Comparison of ENCODE assay signal across 1 cellular context in the genomic region with DNA sequence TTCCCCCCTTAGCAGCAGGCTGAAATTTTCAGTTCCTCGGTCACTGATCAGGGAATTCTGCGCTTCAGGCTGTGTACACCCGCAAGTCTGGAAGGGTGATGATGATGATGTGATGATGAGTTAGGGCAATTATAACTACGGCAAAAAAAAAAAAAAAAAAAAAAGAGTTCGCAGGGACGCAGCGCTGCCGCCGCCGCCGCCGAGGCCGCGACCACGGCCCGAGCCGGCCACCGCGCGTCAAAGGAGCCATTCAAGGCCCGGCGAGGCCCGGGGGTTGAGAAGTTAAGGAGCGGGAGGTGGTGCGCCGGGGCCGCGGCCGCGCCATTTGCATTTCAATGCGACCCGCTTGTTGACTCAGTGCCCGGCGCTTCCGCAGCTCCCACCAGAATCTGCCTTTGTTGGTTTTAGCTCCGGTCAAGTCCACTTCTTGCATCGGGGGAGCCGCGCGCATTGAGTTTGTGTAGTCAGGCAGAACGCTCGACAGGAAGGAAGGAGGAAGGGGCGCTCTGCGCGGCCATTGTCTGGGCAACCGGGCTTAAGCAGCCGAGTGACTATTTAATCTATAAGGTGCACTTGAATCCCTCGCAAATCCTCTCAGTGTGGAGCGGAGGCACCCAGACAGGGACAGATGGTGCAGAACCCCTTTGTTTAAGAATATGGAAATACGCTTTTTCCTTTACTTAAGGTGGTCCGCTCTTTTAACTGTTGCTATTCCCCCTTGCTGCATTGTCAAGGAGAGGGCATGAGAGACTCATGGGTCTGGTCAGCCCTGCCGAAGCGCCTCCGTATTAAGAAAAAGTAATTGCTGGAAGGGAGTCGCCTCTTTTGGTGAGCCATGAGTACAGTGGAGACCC.
TF ChIP-seq lines count a peak whose summit lies in the region.

No MANE protein-coding gene starts in this region.

TF ChIP-seq in H1, 55 proteins besides CTCF, POLR2A, EP300 and RAD21 (continued from another document):
- TF ChIP-seq POU5F1 (IDR thresholded peaks at IDR 0.05; ENCODE audit: low read depth, low read length) (peak; percentile 82), CHD2 (IDR thresholded peaks at IDR 0.05; ENCODE audit: low read length) (peak; percentile 61; the same call in 1 of the 2 replicates), RNF2 (IDR thresholded peaks at IDR 0.05; ENCODE audit: borderline replicate concordance, low read depth, low read length, missing control alignments, poor library complexity, severe bottlenecking) (no peak), TBP (IDR thresholded peaks at IDR 0.05; ENCODE audit: low read depth, low read length) (peak; percentile 85), JUN (IDR thresholded peaks at IDR 0.05; ENCODE audit: low read depth, low read length) (no peak), FOSL1 (IDR thresholded peaks at IDR 0.05; ENCODE audit: insufficient read depth, low read depth, low read length) (no peak), SIRT6 (IDR thresholded peaks at IDR 0.05; ENCODE audit: low read length) (no peak), CEBPB (IDR thresholded peaks at IDR 0.05; ENCODE audit: low read depth, low read length) (no peak), SP2 (IDR thresholded peaks at IDR 0.05; ENCODE audit: low read length) (no peak), EGR1 (IDR thresholded peaks at IDR 0.05; ENCODE audit: borderline replicate concordance, low read depth, low read length) (0 out of 2 replicates have a peak, but pooled peaks have one; percentile 20), BACH1 (IDR thresholded peaks at IDR 0.05; ENCODE audit: low read length) (peak; percentile 26), CREB1 (IDR thresholded peaks at IDR 0.05) (peak; percentile 45), TAF1 (IDR thresholded peaks at IDR 0.05; ENCODE audit: low read depth, low read length) (peak; percentile 89), CHD1 (IDR thresholded peaks at IDR 0.05; ENCODE audit: low read depth, low read length) (peak; percentile 85), RFX5 (IDR thresholded peaks at IDR 0.05; ENCODE audit: borderline replicate concordance, low read depth, low read length) (0 out of 2 replicates have a peak, but pooled peaks have one; percentile 7), KDM4A (IDR thresholded peaks at IDR 0.05; ENCODE audit: low read depth, low read length, severe bottlenecking) (peak; percentile 48), SIN3A (conservative IDR thresholded peaks at IDR 0.05 in 1 of 2, IDR thresholded peaks at IDR 0.05 in 1 of 2; ENCODE audit: low read depth in 1 of 2, low read length in 2 of 2) (no peak; a peak in 1 of 4 replicates), BRCA1 (IDR thresholded peaks at IDR 0.05; ENCODE audit: low read depth, low read length) (no peak), CHD7 (IDR thresholded peaks at IDR 0.05; ENCODE audit: insufficient replicate concordance, low read length) (no peak), KDM5A (IDR thresholded peaks at IDR 0.05; ENCODE audit: low read length) (no peak), ATF3 (IDR thresholded peaks at IDR 0.05; ENCODE audit: insufficient read depth, low read depth, low read length) (no peak), MAX (IDR thresholded peaks at IDR 0.05) (peak; percentile 63), TEAD4 (IDR thresholded peaks at IDR 0.05; ENCODE audit: low read depth, low read length) (no peak), SIX5 (IDR thresholded peaks at IDR 0.05; ENCODE audit: low read depth, low read length) (0 out of 2 replicates have a peak, but pooled peaks have one; percentile 18), CBX8 (IDR thresholded peaks at IDR 0.05; ENCODE audit: borderline replicate concordance, low read depth, low read length) (no peak), HDAC2 (IDR thresholded peaks at IDR 0.05; ENCODE audit: borderline replicate concordance in 1 of 2, low read depth in 2 of 2, low read length in 2 of 2) (0 out of 4 replicates have a peak, but pooled peaks of 1 of the 2 experiments have one; percentile 71), TCF12 (IDR thresholded peaks at IDR 0.05; ENCODE audit: low read depth, low read length) (no peak), MAFK (IDR thresholded peaks at IDR 0.05; ENCODE audit: low read depth, low read length) (no peak), RBBP5 (IDR thresholded peaks at IDR 0.05; ENCODE audit: borderline replicate concordance, low read depth, low read length) (no peak), ATF2 (IDR thresholded peaks at IDR 0.05; ENCODE audit: low read length) (peak; percentile 71), RXRA (IDR thresholded peaks at IDR 0.05; ENCODE audit: insufficient read depth, low read depth, low read length) (no peak), SUZ12 (IDR thresholded peaks at IDR 0.05; ENCODE audit: low read length) (no peak), POLR2AphosphoS5 (IDR thresholded peaks at IDR 0.05; ENCODE audit: low read depth, low read length) (peak; percentile 86), YY1 (IDR thresholded peaks at IDR 0.05; ENCODE audit: low read depth, low read length) (peak; percentile 87; the same call in 1 of the 2 replicates), TAF7 (optimal IDR thresholded peaks at IDR 0.05; ENCODE audit: borderline replicate concordance, low read depth, low read length) (no peak), GABPA (IDR thresholded peaks at IDR 0.05; ENCODE audit: borderline replicate concordance, insufficient read depth, low read length) (no peak), JUND (IDR thresholded peaks at IDR 0.05; ENCODE audit: low read length) (peak; percentile 72; the same call in 1 of the 2 replicates), CTBP2 (IDR thresholded peaks at IDR 0.05; ENCODE audit: borderline replicate concordance, insufficient read depth, insufficient read length, low read length) (peak; percentile 58), NANOG (IDR thresholded peaks at IDR 0.05; ENCODE audit: insufficient read depth, low read depth, low read length, poor library complexity, severe bottlenecking) (peak; percentile 88), SP1 (IDR thresholded peaks at IDR 0.05; ENCODE audit: low read depth, low read length) (peak; percentile 22; the same call in 1 of the 2 replicates), SP4 (IDR thresholded peaks at IDR 0.05; ENCODE audit: low read length) (no peak; the same call in 1 of the 2 replicates), ASH2L (IDR thresholded peaks at IDR 0.05; ENCODE audit: low read length) (peak; percentile 96), GTF2F1 (IDR thresholded peaks at IDR 0.05; ENCODE audit: borderline replicate concordance, low read depth, low read length) (no peak), ZNF274 (IDR thresholded peaks at IDR 0.05; ENCODE audit: borderline replicate concordance, extremely low read depth, low read length) (no peak), KDM1A (IDR thresholded peaks at IDR 0.05; ENCODE audit: borderline replicate concordance, low read length) (no peak)
- TF ChIP-seq, protein P1, sequence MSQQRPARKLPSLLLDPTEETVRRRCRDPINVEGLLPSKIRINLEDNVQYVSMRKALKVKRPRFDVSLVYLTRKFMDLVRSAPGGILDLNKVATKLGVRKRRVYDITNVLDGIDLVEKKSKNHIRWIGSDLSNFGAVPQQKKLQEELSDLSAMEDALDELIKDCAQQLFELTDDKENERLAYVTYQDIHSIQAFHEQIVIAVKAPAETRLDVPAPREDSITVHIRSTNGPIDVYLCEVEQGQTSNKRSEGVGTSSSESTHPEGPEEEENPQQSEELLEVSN (IDR thresholded peaks at IDR 0.05) = peak; percentile 52
